ENCODE assay signal across 13 cellular contexts in genomic region chr16:88428156-88428555, GRCh38. TPM values are rescaled to one million over a fixed set of nuclear protein-coding genes. Genes with fewer than 3 reads are reported as not detected.
DNase-seq lines count a peak whose midpoint lies in the region; ATAC-seq and TF ChIP-seq lines count a peak whose summit lies in the region.
"Had no signal": no experiment of that assay in that cellular context is flagged by ENCODE, and none has a peak within 500 bp of the region (broad histone marks: within the 10 kb centered on the region; RNA-seq: fewer than 3 reads in every experiment).

No MANE protein-coding gene starts in this region.

- H4K20me1 ChIP-seq in BLaER1: peaks cover 74% of the 10 kb centered on the region
- peaks cover 50% of the 10 kb centered on the region for H4K20me1 ChIP-seq in IMR-90 (ENCODE audit: insufficient read depth, low read length)

- H3K4me3 Mint-ChIP-seq in CD8-positive, alpha-beta T cell: peak overlapping the region; percentile 22
- H3K4me3 Mint-ChIP-seq in stimulated activated effector memory CD8-positive, alpha-beta T cell treated with anti-CD3 and anti-CD28 coated beads, Interleukin-12 subunit alpha, Interleukin-12 subunit beta, amount 100 ng/mL, for 72 hours: no peak overlapping the region
- H3K4me3 Mint-ChIP-seq in stimulated activated naive B cell treated with anti-CD40 and anti-IgM and Interleukin-4, amounts not matched to agents 10 μg/mL and 1 μg/mL and 100 μg/mL, for 72 hours: no peak overlapping the region
- H3K4me3 Mint-ChIP-seq: GM23338, H9 had no signal

- no peaks in the 10 kb centered on the region for H3K36me3 Mint-ChIP-seq in CD8-positive, alpha-beta T cell
- H3K36me3 Mint-ChIP-seq in stimulated activated effector memory CD8-positive, alpha-beta T cell treated with anti-CD3 and anti-CD28 coated beads, Interleukin-12 subunit alpha, Interleukin-12 subunit beta, amount 100 ng/mL, for 72 hours: no peaks in the 10 kb centered on the region
- no peaks in the 10 kb centered on the region for H3K36me3 Mint-ChIP-seq in stimulated activated naive B cell treated with anti-CD40 and anti-IgM and Interleukin-4, amounts not matched to agents 10 μg/mL and 1 μg/mL and 100 μg/mL, for 72 hours
- H3K36me3 Mint-ChIP-seq: CD8-positive, alpha-beta memory T cell had no signal

- H3K18ac ChIP-seq in IMR-90 (ENCODE audit: low read depth, low read length): no peak overlapping the region

- peaks cover 50% of the 10 kb centered on the region for H3K27me3 ChIP-seq in BLaER1
- H3K27me3 ChIP-seq in CD8-positive, alpha-beta T cell (ENCODE audit: insufficient read depth, low read length): no peaks in the 10 kb centered on the region
- H3K27me3 ChIP-seq in IMR-90 (ENCODE audit: control insufficient read depth, insufficient read depth, low read length): no peaks in the 10 kb centered on the region
- H3K27me3 ChIP-seq: BE2C had no signal

- CTCF ChIA-PET in CD8-positive, alpha-beta T cell (lab: Charles Lee): interaction anchor here (2.1 kb wide), 1 partner anchor 10 kb away, joined by 12 read pairs; no protein-coding TSS in a partner anchor
- CTCF ChIA-PET in IMR-90 (lab: Yijun Ruan, JAX): no interaction called here

- H3K4me2 ChIP-seq in BLaER1 (peak overlapping the region; percentile 99), IMR-90 (ENCODE audit: low read depth, low read length) (no peak overlapping the region)
- H3K4me2 ChIP-seq: GM23338, KMS-11 had no signal

- no peak overlapping the region for H2AK9ac ChIP-seq in IMR-90 (replicated peaks; ENCODE audit: low read depth, low read length, poor library complexity)

- dilution Hi-C loops in IMR-90 (cut with HindIII; ENCODE audit: low sequenced_read_pairs, unreplicated experiment): no loop called here

- TSS peak; percentile 3 for BruUV-seq in IMR-90 (replicated peaks; lab: Mats Ljungman, UMichigan)

- WGBS in IMR-90 (ENCODE audit: extremely low coverage in 2 of 2, insufficient read length in 1 of 2), 2 experiments: 99% methylated on average over 12 of the region's 19 CpGs; no CpG with 5 or more reads in 1 of the 2 experiments

- H3K36me3 ChIP-seq in BLaER1 (no peaks in the 10 kb centered on the region), IMR-90 (ENCODE audit: control insufficient read depth, insufficient read depth, low read length) (peaks cover 77% of the 10 kb centered on the region)
- H3K36me3 ChIP-seq in CD8-positive, alpha-beta T cell (ENCODE audit: insufficient read depth, low read length): no peaks in the 10 kb centered on the region
- H3K36me3 ChIP-seq: BE2C had no signal

- no peak overlapping the region for H2AK5ac ChIP-seq in IMR-90 (ENCODE audit: low read depth, low read length)

- no peaks in the 10 kb centered on the region for H3K9me3 ChIP-seq in BLaER1
- H3K9me3 ChIP-seq in CD8-positive, alpha-beta T cell (ENCODE audit: low read length): no peaks in the 10 kb centered on the region
- H3K9me3 ChIP-seq in IMR-90 (ENCODE audit: control insufficient read depth, insufficient read depth, low read length): no peaks in the 10 kb centered on the region
- H3K9me3 ChIP-seq: BE2C, Caco-2 had no signal

- no peak overlapping the region for H4K5ac ChIP-seq in IMR-90 (ENCODE audit: low read depth, low read length)

- H3K23ac ChIP-seq in IMR-90 (ENCODE audit: low read depth, low read length): no peak overlapping the region

- H2BK120ac ChIP-seq in IMR-90 (ENCODE audit: low read depth, low read length): no peak overlapping the region

- H3K9ac ChIP-seq in BLaER1 (0 out of 2 replicates have a peak overlapping the region, but pooled peaks have one; percentile 18), IMR-90 (ENCODE audit: low read depth, low read length) (no peak overlapping the region)
- H3K9ac ChIP-seq: KMS-11 had no signal

- H3K4me3 ChIP-seq in BLaER1 (peak overlapping the region; percentile 79; the same call in 1 of the 2 replicates), IMR-90 (ENCODE audit: insufficient read depth, low read depth, low read length) (no peak overlapping the region)
- H3K4me3 ChIP-seq in CD8-positive, alpha-beta T cell (ENCODE audit: low read depth, low read length): no peak overlapping the region
- H3K4me3 ChIP-seq: GM23338 had no signal

- no peak for DNase-seq in CD8-positive, alpha-beta T cell
- DNase-seq in IMR-90: no peak
- DNase-seq in stimulated activated effector memory CD8-positive, alpha-beta T cell treated with anti-CD3 and anti-CD28 coated beads, Interleukin-12 subunit alpha, Interleukin-12 subunit beta, amount 100 ng/mL, for 72 hours (ENCODE audit: low spot score in 2 of 2): no peak
- DNase-seq in NCI-H69 (lab: John Stamatoyannopoulos, UW): no peak
- no peak for DNase-seq in stimulated activated naive B cell treated with anti-CD40 and anti-IgM and Interleukin-4, amounts not matched to agents 10 μg/mL and 1 μg/mL and 100 μg/mL, for 72 hours
- no peak for DNase-seq in NCI-H226
- DNase-seq: BE2C; Caco-2; CD8-positive, alpha-beta memory T cell; H9 had no signal

- no peak for ATAC-seq in CD8-positive, alpha-beta T cell
- no peak for ATAC-seq in IMR-90 (ENCODE audit: low read depth)
- ATAC-seq in stimulated activated effector memory CD8-positive, alpha-beta T cell treated with anti-CD3 and anti-CD28 coated beads, Interleukin-12 subunit alpha, Interleukin-12 subunit beta, amount 100 ng/mL, for 72 hours: no peak
- no peak for ATAC-seq in stimulated activated naive B cell treated with anti-CD40 and anti-IgM and Interleukin-4, amounts not matched to agents 10 μg/mL and 1 μg/mL and 100 μg/mL, for 72 hours (replicated peaks)
- ATAC-seq: GM23338 had no signal

- H2BK5ac ChIP-seq in IMR-90 (ENCODE audit: low read depth, low read length, poor library complexity, severe bottlenecking): no peak overlapping the region

- H3K9me3 Mint-ChIP-seq in CD8-positive, alpha-beta T cell: no peaks in the 10 kb centered on the region
- H3K9me3 Mint-ChIP-seq in stimulated activated effector memory CD8-positive, alpha-beta T cell treated with anti-CD3 and anti-CD28 coated beads, Interleukin-12 subunit alpha, Interleukin-12 subunit beta, amount 100 ng/mL, for 72 hours: no peaks in the 10 kb centered on the region
- peaks cover 0 to 2% of the 10 kb centered on the region in 2 donors for H3K9me3 Mint-ChIP-seq in stimulated activated naive B cell treated with anti-CD40 and anti-IgM and Interleukin-4, amounts not matched to agents 10 μg/mL and 1 μg/mL and 100 μg/mL, for 72 hours
- H3K9me3 Mint-ChIP-seq: CD8-positive, alpha-beta memory T cell; GM23338; H9 had no signal

- no peak overlapping the region for H2BK20ac ChIP-seq in IMR-90 (ENCODE audit: low read depth, low read length)

- H3K56ac ChIP-seq in IMR-90 (ENCODE audit: extremely low read depth, insufficient read depth, low read length): no peak overlapping the region

- H2AFZ ChIP-seq in IMR-90 (replicated peaks; ENCODE audit: low read length, poor library complexity): peak overlapping the region; percentile 33
- H2AFZ ChIP-seq: GM23338 had no signal

- no peak overlapping the region for H3K4ac ChIP-seq in IMR-90 (ENCODE audit: low read depth, low read length)

- in situ Hi-C loops in IMR-90 (cut with MboI; ENCODE audit: low sequenced_read_pairs): no loop called here

- POLR2A ChIA-PET in CD8-positive, alpha-beta T cell (lab: Charles Lee): no interaction called here
- POLR2A ChIA-PET in IMR-90 (lab: Charles Lee; ENCODE audit: unreplicated experiment): no interaction called here

- peaks cover 8% of the 10 kb centered on the region for H3K9me1 ChIP-seq in IMR-90 (ENCODE audit: insufficient read depth, low read length)

- H3K27ac ChIP-seq in BLaER1: no peak overlapping the region
- no peak overlapping the region for H3K27ac ChIP-seq in CD8-positive, alpha-beta T cell (ENCODE audit: low read depth, low read length)
- H3K27ac ChIP-seq in IMR-90 (ENCODE audit: insufficient read depth, low read length): no peak overlapping the region
- H3K27ac ChIP-seq: KMS-11 had no signal

- TF ChIP-seq RAD21 in IMR-90 (IDR thresholded peaks at IDR 0.05; ENCODE audit: low read length): no peak

- no peak overlapping the region for H4K91ac ChIP-seq in IMR-90 (ENCODE audit: insufficient read depth, low read depth, low read length)

- intact Hi-C loops in CD8-positive, alpha-beta T cell (cut with DNase I, micrococcal nuclease): no loop called here
- intact Hi-C loops in IMR-90 (cut with micrococcal nuclease): no loop called here

- no peak overlapping the region for H3K14ac ChIP-seq in IMR-90 (replicated peaks; ENCODE audit: low read depth, low read length)

- H3K4me1 Mint-ChIP-seq in CD8-positive, alpha-beta T cell (ENCODE audit: low read depth): peaks cover 6% of the 10 kb centered on the region
- H3K4me1 Mint-ChIP-seq in stimulated activated effector memory CD8-positive, alpha-beta T cell treated with anti-CD3 and anti-CD28 coated beads, Interleukin-12 subunit alpha, Interleukin-12 subunit beta, amount 100 ng/mL, for 72 hours: peaks cover 19% of the 10 kb centered on the region
- peaks cover 24 to 40% of the 10 kb centered on the region in 2 donors for H3K4me1 Mint-ChIP-seq in stimulated activated naive B cell treated with anti-CD40 and anti-IgM and Interleukin-4, amounts not matched to agents 10 μg/mL and 1 μg/mL and 100 μg/mL, for 72 hours
- H3K4me1 Mint-ChIP-seq: H9 had no signal

- peaks cover under 1 to 52% of the 10 kb centered on the region in 2 experiments; a peak in 3 of 4 replicates for H3K79me1 ChIP-seq in IMR-90 (ENCODE audit: low read depth in 1 of 2, low read length in 2 of 2)

- no peak overlapping the region for H4K8ac ChIP-seq in IMR-90 (ENCODE audit: low read depth in 2 of 2, low read length in 2 of 2)

- H3K27ac Mint-ChIP-seq in CD8-positive, alpha-beta T cell: no peak overlapping the region
- peak overlapping the region; percentile 81 for H3K27ac Mint-ChIP-seq in stimulated activated effector memory CD8-positive, alpha-beta T cell treated with anti-CD3 and anti-CD28 coated beads, Interleukin-12 subunit alpha, Interleukin-12 subunit beta, amount 100 ng/mL, for 72 hours
- H3K27ac Mint-ChIP-seq in stimulated activated naive B cell treated with anti-CD40 and anti-IgM and Interleukin-4, amounts not matched to agents 10 μg/mL and 1 μg/mL and 100 μg/mL, for 72 hours: no peak overlapping the region
- H3K27ac Mint-ChIP-seq: CD8-positive, alpha-beta memory T cell; GM23338; H9 had no signal

- TF ChIP-seq CTCF in CD8-positive, alpha-beta T cell (IDR thresholded peaks at IDR 0.05): no peak
- TF ChIP-seq CTCF in IMR-90 (conservative IDR thresholded peaks at IDR 0.05; ENCODE audit: low read depth, low read length): no peak

- no peaks in the 10 kb centered on the region for H3K27me3 Mint-ChIP-seq in CD8-positive, alpha-beta T cell (ENCODE audit: low read depth)
- H3K27me3 Mint-ChIP-seq in stimulated activated naive B cell treated with anti-CD40 and anti-IgM and Interleukin-4, amounts not matched to agents 10 μg/mL and 1 μg/mL and 100 μg/mL, for 72 hours: peaks cover under 1 to 3% of the 10 kb centered on the region in 2 donors
- H3K27me3 Mint-ChIP-seq: CD8-positive, alpha-beta memory T cell had no signal

- peaks cover 59% of the 10 kb centered on the region for H3K4me1 ChIP-seq in BLaER1
- peaks cover 13% of the 10 kb centered on the region for H3K4me1 ChIP-seq in CD8-positive, alpha-beta T cell (ENCODE audit: insufficient read depth, low read length)
- no peaks in the 10 kb centered on the region; the same call in none of the 2 replicates for H3K4me1 ChIP-seq in IMR-90 (ENCODE audit: control insufficient read depth, insufficient read depth, low read length)
- H3K4me1 ChIP-seq: BE2C had no signal

- H2BK15ac ChIP-seq in IMR-90 (ENCODE audit: low read depth, low read length): no peak overlapping the region

- TF ChIP-seq POLR2A in IMR-90 (IDR thresholded peaks at IDR 0.05; ENCODE audit: low read depth, low read length): no peak

RNA-seq across cellular contexts. Expression of gene ZFPM1, which starts 24.9 kb away (rescaled TPM):
- 10 to 100 TPM; 43.4 to 46.5 TPM for total RNA-seq in CD8-positive, alpha-beta T cell
- total RNA-seq in IMR-90 (2012; rRNA removed): 0.28 and 0.36 TPM in 2 replicates
- 1.1 and 1.8 TPM in 2 replicates for polyA plus RNA-seq in IMR-90 (2012; rRNA removed)
- 1.2 and 2.4 TPM in 2 replicates for polyA plus RNA-seq in IMR-90 (2012; cell fraction: cytosol; rRNA removed)
- 4.0 and 9.2 TPM in 2 replicates for polyA plus RNA-seq in IMR-90 (2012; cell fraction: nucleus; rRNA removed; ENCODE audit: low replicate concordance)

RNA-seq across cellular contexts. Expression of gene ZNF469, which starts 45.4 kb away (rescaled TPM):
- 1 to 10 TPM in 1 of 2 experiments, under 1 TPM in 1; 0.83 to 1.0 TPM for total RNA-seq in CD8-positive, alpha-beta T cell
- 1.1 and 1.4 TPM in 2 replicates for total RNA-seq in IMR-90 (2012; rRNA removed)
- polyA plus RNA-seq in IMR-90 (2012; rRNA removed): 13.3 and 16.4 TPM in 2 replicates
- polyA plus RNA-seq in IMR-90 (2012; cell fraction: cytosol; rRNA removed): 5.1 and 8.8 TPM in 2 replicates
- polyA plus RNA-seq in IMR-90 (2012; cell fraction: nucleus; rRNA removed; ENCODE audit: low replicate concordance): 32.3 and 70.4 TPM in 2 replicates

Comparison
In these comparisons a context has a peak if more than half of its experiments do, and no peak if none do; other contexts are left out.
1. RNA of gene ZFPM1, which starts 24.9 kb away (total RNA-seq): 43.4 to 46.5 TPM in CD8-positive, alpha-beta T cell; 0.28 to 0.36 TPM in IMR-90; every median in the first group is over 10 times any median in the second.